9 cellular contexts compared by ENCODE assay signal in the genomic region with DNA sequence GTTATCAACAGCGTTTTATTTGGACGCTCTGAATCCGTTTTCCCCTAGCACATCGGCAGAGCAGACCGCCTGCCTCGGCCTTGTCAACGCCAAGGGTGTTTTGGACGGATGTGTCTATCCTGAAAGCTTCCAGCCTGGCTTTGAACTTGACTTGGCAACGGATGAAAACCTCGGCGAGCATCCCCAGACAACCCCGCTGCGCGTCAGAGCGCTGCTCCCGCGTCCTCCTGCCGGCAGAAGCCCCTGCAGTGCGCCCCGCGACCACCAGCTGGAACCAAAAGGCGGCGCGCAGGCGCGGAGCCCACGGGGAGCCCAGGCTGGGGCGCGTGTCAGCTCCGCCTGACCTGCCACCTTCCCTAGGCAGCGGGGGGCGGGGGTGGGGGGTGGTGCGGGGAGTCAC. TPM values are rescaled to one million over a fixed set of nuclear protein-coding genes. Genes with fewer than 3 reads are reported as not detected.
A peak's percentile ranks its signal among the peaks of the same experiment; 100 is the strongest.
DNase-seq lines count a peak whose midpoint lies in the region; ATAC-seq and TF ChIP-seq lines count a peak whose summit lies in the region.
"Had no signal": no experiment of that assay in that cellular context is flagged by ENCODE, and none has a peak within 500 bp of the region (broad histone marks: within the 10 kb centered on the region; RNA-seq: fewer than 3 reads in every experiment).

No MANE protein-coding gene starts in this region.

- H3K36me3 Mint-ChIP-seq in type B pancreatic cell, result no peaks in the 10 kb centered on the region

- peaks cover 43% of the 10 kb centered on the region for H3K27me3 Mint-ChIP-seq in type B pancreatic cell

- peak overlapping the region; percentile 76 for H3K4me3 Mint-ChIP-seq in type B pancreatic cell

- no peak for ATAC-seq in HG03139 (IDR thresholded peaks at IDR 0.05; ENCODE audit: unreplicated experiment)

- H3K27ac Mint-ChIP-seq in type B pancreatic cell, result no peak overlapping the region

- no peaks in the 10 kb centered on the region for H3K9me3 Mint-ChIP-seq in type B pancreatic cell

- peak; percentile 16 for DNase-seq in activated T-cell treated with anti-CD3 and anti-CD28 coated beads for 48 hours (ENCODE audit: low read depth)
- DNase-seq in activated T-cell treated with anti-CD3 and anti-CD28 coated beads for 4 hours, result no peak
- DNase-seq in fibroblast of the aortic adventitia (ENCODE audit: low read depth), result peak; percentile 2
- peak; percentile 20 for DNase-seq in midbrain (lab: John Stamatoyannopoulos, UW)
- DNase-seq in type B pancreatic cell (ENCODE audit: extremely low spot score, unreplicated experiment), result peak; percentile 76
- no peak for DNase-seq in activated CD4-positive, CD25-positive, alpha-beta regulatory T cell treated with anti-CD3 and anti-CD28 coated beads, Interleukin-2, amount 50 U/mL, for 72 hours
- no peak for DNase-seq in NCI-H1417 (lab: John Stamatoyannopoulos, UW)
- DNase-seq: AML-193 had no signal

- TF ChIP-seq CTCF in fibroblast of the aortic adventitia (IDR thresholded peaks at IDR 0.05; ENCODE audit: insufficient read depth, low read length) (no peak), type B pancreatic cell (conservative IDR thresholded peaks at IDR 0.05) (peak; percentile 68)

- H3K4me3 ChIP-seq in fibroblast of the aortic adventitia (ENCODE audit: low read depth, low read length), result peak overlapping the region; percentile 37

- peaks cover 10% of the 10 kb centered on the region for H3K4me1 Mint-ChIP-seq in type B pancreatic cell (ENCODE audit: unreplicated experiment)

RNA-seq across cellular contexts. Expression of gene ARL8B, which starts 26.2 kb away (rescaled TPM):
- total RNA-seq in fibroblast of the aortic adventitia (ENCODE audit: low replicate concordance), result 89.0 and 92.0 TPM in 2 replicates
- total RNA-seq in type B pancreatic cell (ENCODE audit: low replicate concordance), result 43.5 and 63.0 TPM in 2 replicates

Comparison
In these comparisons a context has a peak if more than half of its experiments do, and no peak if none do; other contexts are left out.
1. DNase-seq: peak in activated T-cell treated with anti-CD3 and anti-CD28 coated beads for 48 hours (single experiment), fibroblast of the aortic adventitia (single experiment), midbrain (single experiment) and type B pancreatic cell (single experiment); none in activated T-cell treated with anti-CD3 and anti-CD28 coated beads for 4 hours (single experiment), activated CD4-positive, CD25-positive, alpha-beta regulatory T cell treated with anti-CD3 and anti-CD28 coated beads, Interleukin-2, amount 50 U/mL, for 72 hours (single experiment) and NCI-H1417 (0 of 3).